ENCODE assay signal across 15 cellular contexts in genomic region chr3:60890226-60890625, GRCh38.
A peak's percentile ranks its signal among the peaks of the same experiment; 100 is the strongest.
DNase-seq lines count a peak whose midpoint lies in the region; ATAC-seq and TF ChIP-seq lines count a peak whose summit lies in the region.
"Had no signal": no experiment of that assay in that cellular context is flagged by ENCODE, and none has a peak within 500 bp of the region (broad histone marks: within the 10 kb centered on the region; RNA-seq: fewer than 3 reads in every experiment).

No MANE protein-coding gene starts in this region.

- H3K4me3 ChIP-seq in mammary epithelial cell (replicated peaks in 1 of 3; ENCODE audit: insufficient read depth in 1 of 3, low read depth in 2 of 3, low read length in 3 of 3): no peak overlapping the region
- H3K4me3 ChIP-seq in epithelial cell of esophagus (ENCODE audit: low read length): no peak overlapping the region

- dilution Hi-C loops in mammary epithelial cell (cut with HindIII; ENCODE audit: low sequenced_read_pairs): no loop called here

- CTCF ChIA-PET in MCF 10A (lab: Yijun Ruan, JAX): interaction anchor here (0.6 kb wide), 1 partner anchor 294 kb away, joined by 5 read pairs; no protein-coding TSS in a partner anchor
- CTCF ChIA-PET in mammary epithelial cell (lab: Charles Lee; ENCODE audit: low non-redundant PET): no interaction called here

- H3K36me3 ChIP-seq in mammary epithelial cell (ENCODE audit: insufficient read depth, low read length): no peaks in the 10 kb centered on the region

- H3K4me3 Mint-ChIP-seq in MCF 10A (ENCODE audit: unreplicated experiment) (no peak overlapping the region), osteocyte (ENCODE audit: unreplicated experiment) (no peak overlapping the region)
- H3K4me3 Mint-ChIP-seq: CD14-positive monocyte; CD8-positive, alpha-beta T cell; H9 had no signal

- H3K27ac ChIP-seq in mammary epithelial cell (ENCODE audit: insufficient read depth, low read depth, low read length): no peak overlapping the region
- H3K27ac ChIP-seq: 22Rv1 had no signal

- H3K4me1 ChIP-seq in mammary epithelial cell (ENCODE audit: insufficient read depth, low read length): no peaks in the 10 kb centered on the region

- no peak for TF ChIP-seq CTCF in MCF 10A (IDR thresholded peaks at IDR 0.05; ENCODE audit: unreplicated experiment)
- no peak for TF ChIP-seq CTCF in mammary epithelial cell (conservative IDR thresholded peaks at IDR 0.05 in 1 of 2, IDR thresholded peaks at IDR 0.05 in 1 of 2; ENCODE audit: extremely low read depth in 1 of 2, insufficient read depth in 1 of 2, low read depth in 1 of 2, low read length in 2 of 2)
- TF ChIP-seq CTCF in epithelial cell of esophagus (IDR thresholded peaks at IDR 0.05; ENCODE audit: insufficient read depth, low read depth, low read length, missing control alignments): no peak
- no peak for TF ChIP-seq CTCF in osteocyte (IDR thresholded peaks at IDR 0.05)

- H3K27ac Mint-ChIP-seq in MCF 10A (ENCODE audit: low read depth, unreplicated experiment) (no peak overlapping the region), osteocyte (ENCODE audit: unreplicated experiment) (no peak overlapping the region)
- H3K27ac Mint-ChIP-seq: CD14-positive monocyte; CD8-positive, alpha-beta T cell; H9 had no signal

- intact Hi-C loops in MCF 10A (cut with micrococcal nuclease): no loop called here
- intact Hi-C loops in mammary epithelial cell (cut with micrococcal nuclease): no loop called here

- in situ Hi-C loops in mammary epithelial cell (cut with MboI; ENCODE audit: low sequenced_read_pairs in 2 of 2): no loop called here

- no peak overlapping the region for H3K9ac ChIP-seq in mammary epithelial cell (ENCODE audit: insufficient read depth, low read length)

- H3K27me3 Mint-ChIP-seq in MCF 10A (ENCODE audit: insufficient read depth, unreplicated experiment) (no peaks in the 10 kb centered on the region), osteocyte (ENCODE audit: unreplicated experiment) (peaks cover 4% of the 10 kb centered on the region)

- DNase-seq in MCF 10A (ENCODE audit: unreplicated experiment) (peak; percentile 9), mammary epithelial cell (no peak), epithelial cell of esophagus (ENCODE audit: low read depth) (peak; percentile 13), kidney glomerular epithelial cell (lab: John Stamatoyannopoulos, UW) (peak; percentile 73), osteocyte (ENCODE audit: extremely low spot score, unreplicated experiment) (no peak), SHP77 treated with DMSO at 0.1 percent for 48 hours (lab: John Stamatoyannopoulos, UW) (no peak)
- DNase-seq: CD8-positive, alpha-beta T cell; COR-L47; DMS53; GOT3; H9 had no signal

- H3K36me3 Mint-ChIP-seq in MCF 10A (ENCODE audit: insufficient read depth, unreplicated experiment): no peaks in the 10 kb centered on the region
- H3K36me3 Mint-ChIP-seq in osteocyte (ENCODE audit: unreplicated experiment): no peaks in the 10 kb centered on the region
- H3K36me3 Mint-ChIP-seq: CD14-positive monocyte; CD8-positive, alpha-beta T cell had no signal

- BruUV-seq in MCF 10A (replicated peaks; lab: Mats Ljungman, UMichigan): no TSS peak
- BruUV-seq in mammary epithelial cell (replicated peaks; lab: Mats Ljungman, UMichigan): no TSS peak

- H3K4me1 Mint-ChIP-seq in MCF 10A (ENCODE audit: insufficient read depth, unreplicated experiment) (peaks cover 7% of the 10 kb centered on the region), osteocyte (ENCODE audit: unreplicated experiment) (no peaks in the 10 kb centered on the region)
- H3K4me1 Mint-ChIP-seq: CD14-positive monocyte had no signal

- POLR2A ChIA-PET in MCF 10A (lab: Yijun Ruan, JAX): no interaction called here

- H3K9me3 ChIP-seq in mammary epithelial cell (replicated peaks; ENCODE audit: insufficient read depth, low read length): no peaks in the 10 kb centered on the region

- H4K20me1 ChIP-seq in mammary epithelial cell (ENCODE audit: insufficient read depth, low read length): no peaks in the 10 kb centered on the region

- no peak overlapping the region for H3K4me2 ChIP-seq in mammary epithelial cell (ENCODE audit: insufficient read depth, low read depth, low read length)

- no peaks in the 10 kb centered on the region for H3K79me2 ChIP-seq in mammary epithelial cell (ENCODE audit: insufficient read depth, low read length)

- H2AFZ ChIP-seq in mammary epithelial cell (ENCODE audit: low read depth, low read length): no peak overlapping the region

- H3K9me3 Mint-ChIP-seq in MCF 10A (ENCODE audit: unreplicated experiment): peaks cover 8% of the 10 kb centered on the region
- no peaks in the 10 kb centered on the region for H3K9me3 Mint-ChIP-seq in osteocyte (ENCODE audit: unreplicated experiment)
- H3K9me3 Mint-ChIP-seq: CD8-positive, alpha-beta T cell; H9 had no signal

- H3K27me3 ChIP-seq in mammary epithelial cell (ENCODE audit: insufficient read depth, low read length): no peaks in the 10 kb centered on the region

- 61% methylated on average over 4 of the region's 5 CpGs for WGBS in mammary epithelial cell (ENCODE audit: low coverage, missing lambda C conversion rate)

- ATAC-seq in GM21390 (IDR thresholded peaks at IDR 0.05; ENCODE audit: unreplicated experiment): no peak
- ATAC-seq in GM18498 (IDR thresholded peaks at IDR 0.05; ENCODE audit: unreplicated experiment): no peak
- ATAC-seq: CD8-positive, alpha-beta T cell had no signal

Comparison
In these comparisons a context has a peak if more than half of its experiments do, and no peak if none do; other contexts are left out.
1. DNase-seq: peak in MCF 10A (single experiment), epithelial cell of esophagus (single experiment) and kidney glomerular epithelial cell (single experiment); none in mammary epithelial cell (single experiment), osteocyte (single experiment) and SHP77 treated with DMSO at 0.1 percent for 48 hours (single experiment).